ENCODE assay signal across 10 cellular contexts in the genomic region with DNA sequence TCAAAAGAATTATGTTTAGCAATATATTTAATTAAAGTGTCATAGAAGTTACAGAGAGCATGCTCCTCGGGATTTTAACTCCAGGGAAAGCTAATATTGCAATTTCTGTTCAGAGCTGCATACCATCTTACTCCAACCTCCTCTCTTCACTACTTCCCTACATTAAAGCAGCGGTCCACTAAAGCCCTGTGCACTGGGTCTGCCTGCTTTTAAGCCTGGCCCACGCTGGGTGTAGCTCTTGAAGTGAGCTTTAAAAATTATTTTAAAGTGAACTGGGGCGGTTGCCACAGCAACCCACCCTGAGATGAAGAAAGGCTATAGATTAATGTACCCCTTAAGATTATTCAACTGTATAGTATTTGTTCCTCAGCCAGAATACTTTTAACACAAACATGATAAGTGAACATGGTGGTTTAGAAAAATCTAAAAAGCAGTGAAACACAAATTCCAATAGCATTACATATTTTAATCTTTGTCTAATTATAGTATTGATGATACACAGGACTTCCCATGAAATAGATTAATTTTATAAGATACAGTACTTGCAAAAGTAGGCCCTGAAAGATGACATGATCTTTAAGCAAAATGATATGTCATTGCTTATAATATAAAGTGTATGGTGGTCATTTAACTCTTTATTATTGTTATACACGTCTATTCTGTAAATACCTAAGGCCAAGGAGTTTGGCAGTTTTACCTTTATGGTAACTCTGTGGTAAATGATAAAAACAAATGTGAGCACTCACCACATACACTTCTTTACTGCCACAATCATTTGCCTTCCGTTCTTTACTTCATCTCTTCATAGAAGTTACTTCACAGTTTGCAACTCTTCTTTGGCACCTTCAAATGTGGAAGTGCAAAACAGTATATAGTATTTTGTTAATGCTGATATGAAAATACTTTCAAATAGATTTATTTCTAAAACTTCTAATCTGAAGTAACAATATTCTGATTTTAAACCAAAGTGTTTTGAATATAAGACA. TPM values are rescaled to one million over a fixed set of nuclear protein-coding genes. Genes with fewer than 3 reads are reported as not detected.
A peak's percentile ranks its signal among the peaks of the same experiment; 100 is the strongest.
DNase-seq lines count a peak whose midpoint lies in the region; ATAC-seq and TF ChIP-seq lines count a peak whose summit lies in the region.
"Had no signal": no experiment of that assay in that cellular context is flagged by ENCODE, and none has a peak within 500 bp of the region (broad histone marks: within the 10 kb centered on the region; RNA-seq: fewer than 3 reads in every experiment).

No MANE protein-coding gene starts in this region.

- H3K4me3 Mint-ChIP-seq in T-helper 17 cell: no peak overlapping the region

- no peak for TF ChIP-seq POLR2A in testis (IDR thresholded peaks at IDR 0.05)

- peaks cover 5% of the 10 kb centered on the region for H3K36me3 Mint-ChIP-seq in T-helper 17 cell (ENCODE audit: low read depth)

- TF ChIP-seq CTCF in testis (IDR thresholded peaks at IDR 0.05): no peak

- no peaks in the 10 kb centered on the region for H3K9me3 ChIP-seq in right cardiac atrium (ENCODE audit: control insufficient read depth, low read length)
- no peaks in the 10 kb centered on the region for H3K9me3 ChIP-seq in testis
- H3K9me3 ChIP-seq in T-helper 17 cell (ENCODE audit: control insufficient read depth, low read length, poor library complexity, severe bottlenecking): no peaks in the 10 kb centered on the region

- H3K4me3 ChIP-seq in right cardiac atrium (ENCODE audit: low read length) (peak overlapping the region; percentile 16), testis (no peak overlapping the region)

- DNase-seq in NOMO-1 treated with dmso at 0.1 percent for 144 hours (lab: John Stamatoyannopoulos, UW; ENCODE audit: unreplicated experiment) (peak; percentile 46), right cardiac atrium (peak in 2 of 3 donors; percentile 26 to 46), testis (no peak), T-helper 17 cell (no peak), CD1c-positive myeloid dendritic cell (ENCODE audit: extremely low spot score) (no peak), GDM1 (lab: John Stamatoyannopoulos, UW) (no peak)
- DNase-seq: activated CD4-positive, alpha-beta T cell treated with anti-CD3 and anti-CD28 coated beads, Interleukin-2, amount 50 U/mL, for 4 hours; NCI-H1436 had no signal

- peaks cover 56% of the 10 kb centered on the region for H3K27me3 Mint-ChIP-seq in T-helper 17 cell

- intact Hi-C loops in right cardiac atrium (cut with DNase I) (loop anchor here in 3 of 4 donors (5.0 to 10.0 kb wide), 2 partner anchors 152 to 155 kb away; no protein-coding TSS in a partner anchor), testis (cut with DNase I; ENCODE audit: low total_unique reads) (loop anchor here (10.0 kb wide), 1 partner anchor 152 kb away; no protein-coding TSS in a partner anchor)

- H3K27me3 ChIP-seq in right cardiac atrium (ENCODE audit: control insufficient read depth, insufficient read depth) (no peaks in the 10 kb centered on the region), testis (no peaks in the 10 kb centered on the region)

- H3K27ac ChIP-seq in right cardiac atrium (ENCODE audit: low read length): peak overlapping the region; percentile 86
- peak overlapping the region; percentile 22 to 93 for H3K27ac ChIP-seq in testis

- H3K4me1 ChIP-seq in right cardiac atrium (ENCODE audit: control insufficient read depth, insufficient read depth, low read length) (no peaks in the 10 kb centered on the region), testis (no peaks in the 10 kb centered on the region)

- H3K27ac Mint-ChIP-seq in T-helper 17 cell: no peak overlapping the region

- peak; percentile 21 for ATAC-seq in GM21737 (IDR thresholded peaks at IDR 0.05; ENCODE audit: unreplicated experiment)
- no peak for ATAC-seq in right cardiac atrium
- ATAC-seq in T-helper 17 cell: no peak
- ATAC-seq in HG03457 (IDR thresholded peaks at IDR 0.05; ENCODE audit: unreplicated experiment): no peak

- WGBS in right cardiac atrium: 45% methylated on average over 6 of the region's 6 CpGs
- 67 to 75% methylated on average over 6 of the region's 6 CpGs for WGBS in testis, 2 donors

- no peaks in the 10 kb centered on the region for H3K36me3 ChIP-seq in testis (ENCODE audit: low read depth, missing control alignments)

- H3K4me1 Mint-ChIP-seq in T-helper 17 cell: peaks cover 26% of the 10 kb centered on the region

RNA-seq across cellular contexts. Expression of gene MEF2C, which starts 4.1 kb away (rescaled TPM):
- total RNA-seq in right cardiac atrium (10 to 100 TPM; 57.4 to 78.4 (median 67.4) TPM), testis (10 to 100 TPM; 19.9 to 53.1 TPM), T-helper 17 cell (10 to 100 TPM; 10.9 to 11.9 TPM)
- polyA plus RNA-seq in right cardiac atrium (14.5 TPM), testis (ENCODE audit: insufficient read depth, low read depth, low replicate concordance) (18.3 TPM)

Comparison
In these comparisons a context has a peak if more than half of its experiments do, and no peak if none do; other contexts are left out.
1. DNase-seq: peak in NOMO-1 treated with dmso at 0.1 percent for 144 hours (single experiment) and right cardiac atrium (2 of 3); none in testis (single experiment), T-helper 17 cell (0 of 3), CD1c-positive myeloid dendritic cell (single experiment) and GDM1 (single experiment).